In the genomic region with DNA sequence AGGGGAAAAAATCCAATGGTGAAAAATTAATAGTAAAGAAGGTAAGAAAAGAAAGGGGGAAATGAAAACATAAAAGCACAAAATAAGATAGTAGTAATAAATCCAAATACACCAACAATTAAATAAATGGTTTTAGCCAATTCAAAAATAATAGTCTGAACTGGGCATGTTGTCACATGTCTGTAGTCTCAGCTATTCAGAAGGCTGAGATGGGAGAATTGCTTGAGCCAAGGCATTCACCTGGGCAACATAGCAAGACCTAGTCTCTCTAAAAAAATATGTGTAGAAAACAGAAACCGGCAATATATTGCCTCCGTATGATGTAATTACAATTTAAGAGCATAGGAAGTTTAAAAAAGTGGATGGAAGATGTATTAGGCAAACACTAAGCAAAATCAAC, we compare ENCODE assay signal across 20 cellular contexts.
DNase-seq lines count a peak whose midpoint lies in the region; ATAC-seq, FAIRE-seq and TF ChIP-seq lines count a peak whose summit lies in the region.
"Had no signal": no experiment of that assay in that cellular context is flagged by ENCODE, and none has a peak within 500 bp of the region (broad histone marks: within the 10 kb centered on the region; RNA-seq: fewer than 3 reads in every experiment).

No MANE protein-coding gene starts in this region.

- dilution Hi-C loops in mammary epithelial cell (cut with HindIII; ENCODE audit: low sequenced_read_pairs), result no loop called here
- dilution Hi-C loops in keratinocyte (cut with MboI; ENCODE audit: extremely low pct_ligation_motif_present, low sequenced_read_pairs), result no loop called here

- no peak for TF ChIP-seq CTCF in A549 (IDR thresholded peaks at IDR 0.05)
- no peak for TF ChIP-seq CTCF in mammary epithelial cell (conservative IDR thresholded peaks at IDR 0.05 in 1 of 2, IDR thresholded peaks at IDR 0.05 in 1 of 2; ENCODE audit: extremely low read depth in 1 of 2, insufficient read depth in 1 of 2, low read depth in 1 of 2, low read length in 2 of 2)
- no peak for TF ChIP-seq CTCF in keratinocyte (optimal IDR thresholded peaks at IDR 0.05 in 1 of 3, IDR thresholded peaks at IDR 0.05 in 1 of 3, conservative IDR thresholded peaks at IDR 0.05 in 1 of 3; ENCODE audit: extremely low read depth in 1 of 3, insufficient read depth in 2 of 3, low read length in 3 of 3)

- no peak for TF ChIP-seq POLR2A in A549 (IDR thresholded peaks at IDR 0.05; ENCODE audit: low read length)

- TF ChIP-seq RAD21 in A549 (conservative IDR thresholded peaks at IDR 0.05 in 1 of 2, IDR thresholded peaks at IDR 0.05 in 1 of 2), result no peak

- H3K9me1 ChIP-seq in keratinocyte (ENCODE audit: control insufficient read depth, extremely low read depth, insufficient read depth, low read length), result no peaks in the 10 kb centered on the region

- no peak for TF ChIP-seq EP300 in A549 (IDR thresholded peaks at IDR 0.05)

- H3K9me3 ChIP-seq in A549 (no peaks in the 10 kb centered on the region), mammary epithelial cell (replicated peaks; ENCODE audit: insufficient read depth, low read length) (peaks cover 3% of the 10 kb centered on the region), keratinocyte (ENCODE audit: control insufficient read depth, low read depth, low read length) (no peaks in the 10 kb centered on the region), small intestine (ENCODE audit: control insufficient read depth, low read depth) (no peaks in the 10 kb centered on the region)
- H3K9me3 ChIP-seq: HAP-1 had no signal

- no peaks in the 10 kb centered on the region for H3K36me3 ChIP-seq in mammary epithelial cell (ENCODE audit: insufficient read depth, low read length)
- no peaks in the 10 kb centered on the region for H3K36me3 ChIP-seq in keratinocyte (ENCODE audit: control insufficient read depth in 2 of 2, extremely low read depth in 1 of 2, insufficient read depth in 2 of 2, low read length in 2 of 2)
- no peaks in the 10 kb centered on the region for H3K36me3 ChIP-seq in small intestine (ENCODE audit: control insufficient read depth in 2 of 2, insufficient read depth in 2 of 2, low read length in 2 of 2)
- H3K36me3 ChIP-seq: HAP-1 had no signal

- CTCF ChIA-PET in A549 (lab: Yijun Ruan, JAX), result no interaction called here
- CTCF ChIA-PET in mammary epithelial cell (lab: Charles Lee; ENCODE audit: low non-redundant PET), result no interaction called here

- H3K79me2 ChIP-seq in mammary epithelial cell (ENCODE audit: insufficient read depth, low read length), result no peaks in the 10 kb centered on the region
- H3K79me2 ChIP-seq in keratinocyte (ENCODE audit: control insufficient read depth, insufficient read depth, low read length), result no peaks in the 10 kb centered on the region

- H3K4me1 ChIP-seq in A549, result no peaks in the 10 kb centered on the region
- no peaks in the 10 kb centered on the region for H3K4me1 ChIP-seq in mammary epithelial cell (ENCODE audit: insufficient read depth, low read length)
- peaks cover 7% of the 10 kb centered on the region for H3K4me1 ChIP-seq in keratinocyte (ENCODE audit: control insufficient read depth, extremely low read depth, insufficient read depth, low read length)
- no peaks in the 10 kb centered on the region for H3K4me1 ChIP-seq in small intestine (ENCODE audit: control insufficient read depth in 2 of 2, insufficient read depth in 1 of 2, low read depth in 1 of 2, low read length in 1 of 2)
- H3K4me1 ChIP-seq: HAP-1 had no signal

- in situ Hi-C loops in mammary epithelial cell (cut with MboI; ENCODE audit: low sequenced_read_pairs in 2 of 2), result no loop called here

- no peak overlapping the region for H3K4me3 Mint-ChIP-seq in activated CD4-positive, alpha-beta T cell treated with anti-CD3 and anti-CD28 coated beads, Interleukin-2, amount 10 ng/mL, durations not matched to agents 24 days and 14 days
- H3K4me3 Mint-ChIP-seq: CD4-positive, alpha-beta memory T cell; HFFc6 had no signal

- BruUV-seq in mammary epithelial cell (replicated peaks; lab: Mats Ljungman, UMichigan), result no TSS peak

- H3K9me3 Mint-ChIP-seq in activated CD4-positive, alpha-beta T cell treated with anti-CD3 and anti-CD28 coated beads, Interleukin-2, amount 10 ng/mL, durations not matched to agents 24 days and 14 days, result no peaks in the 10 kb centered on the region

- POLR2A ChIA-PET in A549 (lab: Yijun Ruan, JAX), result no interaction called here

- no peak overlapping the region for H2AFZ ChIP-seq in mammary epithelial cell (ENCODE audit: low read depth, low read length)
- no peak overlapping the region for H2AFZ ChIP-seq in keratinocyte (ENCODE audit: control insufficient read depth, low read length)

- no peaks in the 10 kb centered on the region for H3K4me1 Mint-ChIP-seq in activated CD4-positive, alpha-beta T cell treated with anti-CD3 and anti-CD28 coated beads, Interleukin-2, amount 10 ng/mL, durations not matched to agents 24 days and 14 days
- H3K4me1 Mint-ChIP-seq: CD4-positive, alpha-beta memory T cell had no signal

- intact Hi-C loops in activated CD4-positive, alpha-beta T cell treated with anti-CD3 and anti-CD28 coated beads, Interleukin-2, amount 10 ng/mL, durations not matched to agents 24 days and 14 days (cut with micrococcal nuclease), result no loop called here
- intact Hi-C loops in mammary epithelial cell (cut with micrococcal nuclease), result no loop called here

- H3K27ac ChIP-seq in A549, result no peak overlapping the region
- H3K27ac ChIP-seq in mammary epithelial cell (ENCODE audit: insufficient read depth, low read depth, low read length), result no peak overlapping the region
- H3K27ac ChIP-seq in keratinocyte (ENCODE audit: control insufficient read depth, insufficient read depth, low read length), result no peak overlapping the region
- no peak overlapping the region for H3K27ac ChIP-seq in small intestine (ENCODE audit: low read depth in 1 of 2, low read length in 1 of 2)

- no peak overlapping the region for H3K27ac Mint-ChIP-seq in activated CD4-positive, alpha-beta T cell treated with anti-CD3 and anti-CD28 coated beads, Interleukin-2, amount 10 ng/mL, durations not matched to agents 24 days and 14 days
- H3K27ac Mint-ChIP-seq: CD4-positive, alpha-beta memory T cell; HFFc6 had no signal

- peak; percentile 3 for DNase-seq in activated CD4-positive, alpha-beta T cell treated with anti-CD3 and anti-CD28 coated beads, Interleukin-2, amount 10 ng/mL, durations not matched to agents 24 days and 14 days
- DNase-seq in activated CD4-positive, alpha-beta T cell treated with anti-CD3 and anti-CD28 coated beads for 4 hours, result no peak
- DNase-seq in A549 (ENCODE audit: low read depth in 1 of 2, low spot score in 1 of 2), result no peak
- DNase-seq in mammary epithelial cell, result peak; percentile 28
- DNase-seq in keratinocyte (ENCODE audit: low read depth, low spot score), result no peak
- DNase-seq in NCI-H1417 (lab: John Stamatoyannopoulos, UW), result no peak
- no peak for DNase-seq in small intestine
- DNase-seq: 8988T; C1 segment of cervical spinal cord; Calu3; CD4-positive, alpha-beta memory T cell; COR-L47; DMS53; DMS79 treated with DMSO at 0.1 percent for 48 hours; GOT3; HFFc6 had no signal

- H3K4me3 ChIP-seq in A549 (no peak overlapping the region), mammary epithelial cell (replicated peaks in 1 of 3; ENCODE audit: insufficient read depth in 1 of 3, low read depth in 2 of 3, low read length in 3 of 3) (no peak overlapping the region), keratinocyte (ENCODE audit: control insufficient read depth in 2 of 3, extremely low read depth in 1 of 3, insufficient read depth in 2 of 3, low read depth in 1 of 3, low read length in 3 of 3) (no peak overlapping the region), small intestine (ENCODE audit: low read depth in 1 of 2, low read length in 2 of 2) (no peak overlapping the region)
- H3K4me3 ChIP-seq: HAP-1 had no signal

- no peaks in the 10 kb centered on the region for H3K27me3 ChIP-seq in mammary epithelial cell (ENCODE audit: insufficient read depth, low read length)
- H3K27me3 ChIP-seq in keratinocyte (ENCODE audit: control insufficient read depth, extremely low read depth, insufficient read depth, low read length), result no peaks in the 10 kb centered on the region
- no peaks in the 10 kb centered on the region for H3K27me3 ChIP-seq in small intestine (ENCODE audit: control insufficient read depth in 2 of 2, insufficient read depth in 2 of 2, low read length in 2 of 2)

- WGBS in A549 (ENCODE audit: missing lambda C conversion rate), result 10% methylated on average over 2 of the region's 2 CpGs
- 100% methylated on average over 2 of the region's 2 CpGs for WGBS in mammary epithelial cell (ENCODE audit: low coverage, missing lambda C conversion rate)
- WGBS in small intestine, 3 donors, result 62 to 89% (median 65%) methylated on average over 2 of the region's 2 CpGs

- no peaks in the 10 kb centered on the region for H3K27me3 Mint-ChIP-seq in activated CD4-positive, alpha-beta T cell treated with anti-CD3 and anti-CD28 coated beads, Interleukin-2, amount 10 ng/mL, durations not matched to agents 24 days and 14 days
- H3K27me3 Mint-ChIP-seq: CD4-positive, alpha-beta memory T cell had no signal

- H4K20me1 ChIP-seq in mammary epithelial cell (ENCODE audit: insufficient read depth, low read length) (no peaks in the 10 kb centered on the region), keratinocyte (ENCODE audit: control insufficient read depth, extremely low read depth, insufficient read depth, low read length) (no peaks in the 10 kb centered on the region)

- H3K4me2 ChIP-seq in A549 (no peak overlapping the region), mammary epithelial cell (ENCODE audit: insufficient read depth, low read depth, low read length) (peak overlapping the region; percentile 21), keratinocyte (ENCODE audit: control insufficient read depth, extremely low read depth, insufficient read depth, low read depth, low read length) (no peak overlapping the region)

- FAIRE-seq in A549 (lab: Jason Lieb, UNC), result peak; percentile 70
- peak; percentile 46 for FAIRE-seq in keratinocyte (lab: Jason Lieb, UNC)
- no peak for FAIRE-seq in small intestine (lab: Jason Lieb, UNC)
- FAIRE-seq: G401.6, GM12892, H54 had no signal

- no peaks in the 10 kb centered on the region for H3K36me3 Mint-ChIP-seq in activated CD4-positive, alpha-beta T cell treated with anti-CD3 and anti-CD28 coated beads, Interleukin-2, amount 10 ng/mL, durations not matched to agents 24 days and 14 days (ENCODE audit: low read depth)
- H3K36me3 Mint-ChIP-seq: CD4-positive, alpha-beta memory T cell had no signal

- no peak for ATAC-seq in A549

- H3K9ac ChIP-seq in mammary epithelial cell (ENCODE audit: insufficient read depth, low read length) (no peak overlapping the region), keratinocyte (ENCODE audit: control insufficient read depth, extremely low read depth, insufficient read depth, low read length) (no peak overlapping the region)

TF ChIP-seq in A549, 52 proteins besides CTCF, POLR2A, EP300 and RAD21:
- TF ChIP-seq ZFP36 (IDR thresholded peaks at IDR 0.05; ENCODE audit: borderline replicate concordance, partially characterized antibody) (no peak), RNF2 (IDR thresholded peaks at IDR 0.05; ENCODE audit: borderline replicate concordance, low read depth) (no peak)

Comparison
In these comparisons a context has a peak if more than half of its experiments do, and no peak if none do; other contexts are left out.
1. DNase-seq: peak in activated CD4-positive, alpha-beta T cell treated with anti-CD3 and anti-CD28 coated beads, Interleukin-2, amount 10 ng/mL, durations not matched to agents 24 days and 14 days (single experiment) and mammary epithelial cell (single experiment); none in activated CD4-positive, alpha-beta T cell treated with anti-CD3 and anti-CD28 coated beads for 4 hours (0 of 2), A549 (0 of 2), keratinocyte (single experiment), NCI-H1417 (0 of 3) and small intestine (single experiment).